Comparison of ENCODE assay signal across 1 cellular context in genomic region chr10:931326-932318, GRCh38.
TF ChIP-seq lines count a peak whose summit lies in the region.

LARP4B (minus strand) TSS chr10:931705; CDS start chr10:885721, 45,984 bp downstream.

TF ChIP-seq in A549, 52 proteins besides CTCF, POLR2A, EP300 and RAD21 (continued from another document):
- TF ChIP-seq REST (IDR thresholded peaks at IDR 0.05) (no peak), ATOH8 (CRISPR knock-in tag; IDR thresholded peaks at IDR 0.05; ENCODE audit: low read depth) (no peak), PBX3 (IDR thresholded peaks at IDR 0.05) (no peak), CHD4 (IDR thresholded peaks at IDR 0.05; ENCODE audit: borderline replicate concordance) (no peak), RNF2 (IDR thresholded peaks at IDR 0.05; ENCODE audit: borderline replicate concordance, low read depth) (no peak), BHLHE40 (IDR thresholded peaks at IDR 0.05; ENCODE audit: low read depth, low read length) (no peak), RFX5 (IDR thresholded peaks at IDR 0.05) (peak; percentile 79), HDAC2 (IDR thresholded peaks at IDR 0.05) (no peak), CBX8 (IDR thresholded peaks at IDR 0.05) (no peak)
TF ChIP-seq in A549: peak in this region for 6.
